In the genomic region with DNA sequence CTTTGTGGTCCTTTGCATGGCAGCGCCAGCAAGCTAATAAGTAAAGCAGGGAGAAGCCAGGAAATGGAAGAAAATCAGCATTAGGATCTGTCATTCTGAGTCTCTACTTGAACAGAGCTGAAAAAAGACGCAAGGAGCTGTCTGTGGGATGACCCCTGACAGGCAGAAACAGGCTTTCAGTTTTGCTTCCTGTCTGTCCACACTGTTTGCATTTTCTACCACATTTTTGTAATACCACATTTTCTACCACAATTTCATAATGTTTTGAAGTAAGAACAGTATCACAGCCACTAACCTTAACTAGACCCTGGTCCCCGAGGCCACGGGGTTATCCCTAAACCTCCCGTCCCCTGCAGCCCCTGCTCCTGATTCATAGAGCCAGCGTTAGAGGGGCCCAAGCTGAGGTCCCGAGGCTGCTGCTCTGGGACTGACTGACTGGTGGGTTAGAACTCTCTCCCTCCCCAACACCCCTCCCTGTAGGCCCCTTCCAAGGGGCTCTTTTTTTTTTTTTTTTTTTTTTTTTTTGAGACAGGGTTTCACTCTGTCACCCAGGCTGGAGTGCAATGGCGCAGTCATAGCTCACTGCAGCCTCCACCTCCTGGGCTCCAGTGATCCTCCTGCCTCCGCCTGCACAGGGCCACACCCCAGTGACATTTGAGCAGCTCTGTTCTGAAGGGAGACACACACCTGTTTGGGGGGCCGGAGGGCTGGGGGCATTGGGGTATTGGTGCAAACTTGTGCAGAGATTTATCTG, we compare ENCODE assay signal across 8 cellular contexts. TPM values are rescaled to one million over a fixed set of nuclear protein-coding genes. Genes with fewer than 3 reads are reported as not detected.
DNase-seq lines count a peak whose midpoint lies in the region; ATAC-seq and TF ChIP-seq lines count a peak whose summit lies in the region.

No MANE protein-coding gene starts in this region.

- H3K4me1 ChIP-seq in ascending aorta, result peaks cover 9 to 13% of the 10 kb centered on the region in 2 donors

- CTCF ChIA-PET in activated CD4-positive, alpha-beta memory T cell treated with anti-CD3 and anti-CD28 coated beads for 36 hours (lab: Charles Lee), result interaction anchor here (0.6 to 1.7 kb wide), 6 partner anchors 22 to 158 kb away, joined by 3 to 21 read pairs (median 4); partner anchors contain the start of gene AJM1

- H3K9me3 ChIP-seq in ascending aorta, result no peaks in the 10 kb centered on the region

- H3K36me3 ChIP-seq in ascending aorta, result no peaks in the 10 kb centered on the region

- POLR2A ChIA-PET in activated CD4-positive, alpha-beta memory T cell treated with anti-CD3 and anti-CD28 coated beads for 36 hours (lab: Charles Lee), result interaction anchor here (1.1 to 1.3 kb wide), 2 partner anchors 35 to 114 kb away, joined by 3 to 4 read pairs; partner anchors contain the start of gene TRAF2

- H3K4me1 Mint-ChIP-seq in activated CD4-positive, alpha-beta memory T cell treated with anti-CD3 and anti-CD28 coated beads for 36 hours (ENCODE audit: low read depth), result peaks cover 30% of the 10 kb centered on the region
- peaks cover 36 to 38% of the 10 kb centered on the region in 2 donors for H3K4me1 Mint-ChIP-seq in natural killer cell treated with Interleukin-12 subunit alpha and Interleukin-12 subunit beta and Interleukin-15 and Interleukin-18, amount 100 ng/mL, for 72 hours (ENCODE audit: low read depth in 2 of 2)

- no peak overlapping the region for H3K27ac ChIP-seq in ascending aorta

- no peaks in the 10 kb centered on the region for H3K27me3 ChIP-seq in ascending aorta

- no peaks in the 10 kb centered on the region for H3K36me3 Mint-ChIP-seq in activated CD4-positive, alpha-beta memory T cell treated with anti-CD3 and anti-CD28 coated beads for 36 hours
- H3K36me3 Mint-ChIP-seq in natural killer cell treated with Interleukin-12 subunit alpha and Interleukin-12 subunit beta and Interleukin-15 and Interleukin-18, amount 100 ng/mL, for 72 hours, result no peaks in the 10 kb centered on the region

- H3K4me3 Mint-ChIP-seq in activated CD4-positive, alpha-beta memory T cell treated with anti-CD3 and anti-CD28 coated beads for 36 hours, result no peak overlapping the region
- H3K4me3 Mint-ChIP-seq in natural killer cell treated with Interleukin-12 subunit alpha and Interleukin-12 subunit beta and Interleukin-15 and Interleukin-18, amount 100 ng/mL, for 72 hours, result peak overlapping the region; percentile 79

- no peaks in the 10 kb centered on the region for H3K9me3 Mint-ChIP-seq in activated CD4-positive, alpha-beta memory T cell treated with anti-CD3 and anti-CD28 coated beads for 36 hours
- H3K9me3 Mint-ChIP-seq in natural killer cell treated with Interleukin-12 subunit alpha and Interleukin-12 subunit beta and Interleukin-15 and Interleukin-18, amount 100 ng/mL, for 72 hours, result no peaks in the 10 kb centered on the region

- intact Hi-C loops in activated CD4-positive, alpha-beta memory T cell treated with anti-CD3 and anti-CD28 coated beads for 36 hours (cut with micrococcal nuclease), result no loop called here
- intact Hi-C loops in ascending aorta (cut with DNase I), result no loop called here

- ATAC-seq in GM18873 (IDR thresholded peaks at IDR 0.05; ENCODE audit: low FRiP score, unreplicated experiment) (peak; percentile 64), HG03159 (IDR thresholded peaks at IDR 0.05; ENCODE audit: unreplicated experiment) (peak; percentile 81)
- peak; percentile 79 to 88 for ATAC-seq in natural killer cell treated with Interleukin-12 subunit alpha and Interleukin-12 subunit beta and Interleukin-15 and Interleukin-18, amount 100 ng/mL, for 72 hours

- H3K4me3 ChIP-seq in AG09309 (ENCODE audit: control insufficient read depth, low read depth, low read length) (no peak overlapping the region), ascending aorta (no peak overlapping the region)

- H3K27me3 Mint-ChIP-seq in activated CD4-positive, alpha-beta memory T cell treated with anti-CD3 and anti-CD28 coated beads for 36 hours, result peaks cover 7% of the 10 kb centered on the region
- H3K27me3 Mint-ChIP-seq in natural killer cell treated with Interleukin-12 subunit alpha and Interleukin-12 subunit beta and Interleukin-15 and Interleukin-18, amount 100 ng/mL, for 72 hours, result no peaks in the 10 kb centered on the region

- DNase-seq in AG09309 (ENCODE audit: low read depth), result peak; percentile 46
- DNase-seq in activated CD4-positive, alpha-beta memory T cell treated with anti-CD3 and anti-CD28 coated beads for 36 hours, result peak; percentile 69
- peak; percentile 82 for DNase-seq in natural killer cell treated with Interleukin-12 subunit alpha and Interleukin-12 subunit beta and Interleukin-15 and Interleukin-18, amount 100 ng/mL, for 72 hours (ENCODE audit: low spot score)
- DNase-seq in ascending aorta (ENCODE audit: low spot score in 2 of 2), result no peak
- no peak for DNase-seq in NCI-H2081 treated with DMSO at 0.1 percent for 48 hours (lab: John Stamatoyannopoulos, UW)
- no peak for DNase-seq in effector CD8-positive, alpha-beta T cell (lab: John Stamatoyannopoulos, UW)

- H3K27ac Mint-ChIP-seq in activated CD4-positive, alpha-beta memory T cell treated with anti-CD3 and anti-CD28 coated beads for 36 hours, result peak overlapping the region; percentile 54
- H3K27ac Mint-ChIP-seq in natural killer cell treated with Interleukin-12 subunit alpha and Interleukin-12 subunit beta and Interleukin-15 and Interleukin-18, amount 100 ng/mL, for 72 hours, result peak overlapping the region; percentile 87 to 96

- TF ChIP-seq CTCF in AG09309 (IDR thresholded peaks at IDR 0.05; ENCODE audit: control insufficient read depth, insufficient read depth, low read depth, low read length, missing control alignments) (no peak), ascending aorta (IDR thresholded peaks at IDR 0.05) (no peak)

RNA-seq across cellular contexts. Expression of gene CLIC3, which starts 4.0 kb away (rescaled TPM):
- under 1 TPM; 0.43 to 0.61 TPM for total RNA-seq in activated CD4-positive, alpha-beta memory T cell treated with anti-CD3 and anti-CD28 coated beads for 36 hours
- total RNA-seq in natural killer cell treated with Interleukin-12 subunit alpha and Interleukin-12 subunit beta and Interleukin-15 and Interleukin-18, amount 100 ng/mL, for 72 hours, result 10 to 100 TPM in 1 of 2 donors, 1 to 10 TPM in 1; 4.3 to 38.2 TPM
- 2.8 TPM for total RNA-seq in ascending aorta

RNA-seq across cellular contexts. Expression of gene PAXX, which starts 8.1 kb away (rescaled TPM):
- total RNA-seq in activated CD4-positive, alpha-beta memory T cell treated with anti-CD3 and anti-CD28 coated beads for 36 hours, result 10 to 100 TPM; 71.0 to 71.2 TPM
- 100 to 1,000 TPM in 1 of 2 donors, 10 to 100 TPM in 1; 64.0 to 118 TPM for total RNA-seq in natural killer cell treated with Interleukin-12 subunit alpha and Interleukin-12 subunit beta and Interleukin-15 and Interleukin-18, amount 100 ng/mL, for 72 hours
- total RNA-seq in ascending aorta, result 87.0 TPM

RNA-seq across cellular contexts. Expression of gene LCNL1, which starts 17.6 kb away (rescaled TPM):
- not detected for total RNA-seq in activated CD4-positive, alpha-beta memory T cell treated with anti-CD3 and anti-CD28 coated beads for 36 hours
- under 1 TPM in 1 of 2 donors, not detected in 1; 0.21 TPM for total RNA-seq in natural killer cell treated with Interleukin-12 subunit alpha and Interleukin-12 subunit beta and Interleukin-15 and Interleukin-18, amount 100 ng/mL, for 72 hours
- not detected for total RNA-seq in ascending aorta

RNA-seq across cellular contexts. Expression of gene PTGDS, which starts 23.1 kb away (rescaled TPM):
- not detected for total RNA-seq in activated CD4-positive, alpha-beta memory T cell treated with anti-CD3 and anti-CD28 coated beads for 36 hours
- 1 to 10 TPM; 1.7 to 4.4 TPM for total RNA-seq in natural killer cell treated with Interleukin-12 subunit alpha and Interleukin-12 subunit beta and Interleukin-15 and Interleukin-18, amount 100 ng/mL, for 72 hours
- total RNA-seq in ascending aorta, result 68.3 TPM

RNA-seq across cellular contexts. Expression of gene ABCA2, which starts 27.7 kb away (rescaled TPM):
- total RNA-seq in activated CD4-positive, alpha-beta memory T cell treated with anti-CD3 and anti-CD28 coated beads for 36 hours, result 10 to 100 TPM; 22.1 to 22.9 TPM
- 100 to 1,000 TPM in 1 of 2 donors, 10 to 100 TPM in 1; 77.6 to 109 TPM for total RNA-seq in natural killer cell treated with Interleukin-12 subunit alpha and Interleukin-12 subunit beta and Interleukin-15 and Interleukin-18, amount 100 ng/mL, for 72 hours
- 102 TPM for total RNA-seq in ascending aorta

Comparison
In these comparisons a context has a peak if more than half of its experiments do, and no peak if none do; other contexts are left out.
1. DNase-seq: peak in AG09309 (single experiment), activated CD4-positive, alpha-beta memory T cell treated with anti-CD3 and anti-CD28 coated beads for 36 hours (single experiment) and natural killer cell treated with Interleukin-12 subunit alpha and Interleukin-12 subunit beta and Interleukin-15 and Interleukin-18, amount 100 ng/mL, for 72 hours (single experiment); none in ascending aorta (0 of 2), NCI-H2081 treated with DMSO at 0.1 percent for 48 hours (single experiment) and effector CD8-positive, alpha-beta T cell (single experiment).
2. Peak in every context shown above with its lines, with median percentiles within 50 percentile points of each other: ATAC-seq.